Comparison of ENCODE assay signal across 10 cellular contexts in the genomic region with DNA sequence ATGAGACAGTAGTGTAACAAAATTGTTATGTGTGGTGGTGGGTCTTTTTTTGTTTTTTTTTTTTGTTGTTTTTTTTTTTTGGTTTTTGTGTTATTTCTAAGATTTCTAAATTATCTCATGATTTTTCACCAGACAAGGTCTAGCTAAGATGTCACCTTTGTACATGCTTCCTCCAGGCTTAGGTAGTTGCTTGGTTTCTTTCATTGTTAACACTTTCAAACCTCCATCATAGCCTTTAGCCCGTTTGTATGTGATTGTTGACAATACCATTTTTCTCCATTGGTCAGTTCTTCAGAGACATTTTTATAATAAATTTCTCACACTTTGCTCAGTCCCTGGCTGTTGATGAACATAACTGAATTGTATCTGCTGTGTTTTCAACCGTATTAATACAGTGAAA. TPM values are rescaled to one million over a fixed set of nuclear protein-coding genes. Genes with fewer than 3 reads are reported as not detected.
DNase-seq lines count a peak whose midpoint lies in the region; ATAC-seq and TF ChIP-seq lines count a peak whose summit lies in the region.
"Had no signal": no experiment of that assay in that cellular context is flagged by ENCODE, and none has a peak within 500 bp of the region (broad histone marks: within the 10 kb centered on the region; RNA-seq: fewer than 3 reads in every experiment).

No MANE protein-coding gene starts in this region.

- no peak overlapping the region for H3K27ac Mint-ChIP-seq in memory B cell

- H3K4me3 Mint-ChIP-seq in memory B cell = peak overlapping the region; percentile 89

- TF ChIP-seq RAD21 in HCT116 (IDR thresholded peaks at IDR 0.05; ENCODE audit: low read depth) = no peak

- peaks cover 39% of the 10 kb centered on the region for H3K4me1 Mint-ChIP-seq in memory B cell

- POLR2A ChIA-PET in A673 (lab: Charles Lee; ENCODE audit: low non-redundant PET) = no interaction called here
- POLR2A ChIA-PET in HCT116 (lab: Charles Lee) = no interaction called here

- no peak for TF ChIP-seq CTCF in A673 (conservative IDR thresholded peaks at IDR 0.05; ENCODE audit: low read depth, low read length)
- no peak for TF ChIP-seq CTCF in HCT116 (IDR thresholded peaks at IDR 0.05 in 2 of 3, conservative IDR thresholded peaks at IDR 0.05 in 1 of 3; ENCODE audit: borderline replicate concordance in 1 of 3, insufficient read depth in 1 of 3, low read depth in 2 of 3, low read length in 2 of 3)
- TF ChIP-seq CTCF in ascending aorta (IDR thresholded peaks at IDR 0.05) = no peak

- CTCF ChIA-PET in A673 (lab: Charles Lee) (no interaction called here), HCT116 (lab: Charles Lee) (no interaction called here)

- peaks cover 14% of the 10 kb centered on the region for H3K36me3 Mint-ChIP-seq in memory B cell

- no TSS peak for BruUV-seq in A673 (replicated peaks; lab: Mats Ljungman, UMichigan)
- BruUV-seq in HCT116 (replicated peaks; lab: Mats Ljungman, UMichigan) = no TSS peak

- H3K9me3 ChIP-seq in A673 (ENCODE audit: low read depth, low read length, poor library complexity, severe bottlenecking) (peaks cover 5% of the 10 kb centered on the region), HCT116 (ENCODE audit: control insufficient read depth in 1 of 2, insufficient read depth in 1 of 2, low read depth in 1 of 2, low read length in 2 of 2) (no peaks in the 10 kb centered on the region), ascending aorta (no peaks in the 10 kb centered on the region)

- no peak overlapping the region for H2AFZ ChIP-seq in HCT116 (ENCODE audit: low read depth, low read length, poor library complexity, severe bottlenecking)

- intact Hi-C loops in A673 (cut with micrococcal nuclease; ENCODE audit: unreplicated experiment) = loop anchor here (5.0 kb wide), 1 partner anchor 528 kb away; the partner anchor contains the start of gene PHLPP1
- intact Hi-C loops in HCT116 (cut with micrococcal nuclease) = loop anchor here (10.0 kb wide), 1 partner anchor 1176 kb away; the partner anchor contains the start of gene KDSR
- intact Hi-C loops in ascending aorta (cut with DNase I) = loop anchor here (5.0 to 10.0 kb wide), 4 partner anchors 238 to 1248 kb away; partner anchors contain the start of gene VPS4B

- H3K4me3 ChIP-seq in A673 (ENCODE audit: low read depth, low read length, poor library complexity, severe bottlenecking) (peak overlapping the region; percentile 98), HCT116 (replicated peaks in 1 of 2; ENCODE audit: low read depth in 1 of 2, low read length in 2 of 2) (no peak overlapping the region), ascending aorta (peak overlapping the region; percentile 13 to 16)

- no peak overlapping the region for H3K27ac ChIP-seq in A673 (ENCODE audit: low read depth, low read length, poor library complexity, severe bottlenecking)
- H3K27ac ChIP-seq in HCT116 (ENCODE audit: low read depth, low read length) = no peak overlapping the region
- no peak overlapping the region for H3K27ac ChIP-seq in ascending aorta

- H3K9me2 ChIP-seq in HCT116 (ENCODE audit: insufficient read depth) = no peaks in the 10 kb centered on the region

- no peak for TF ChIP-seq POLR2A in HCT116 (IDR thresholded peaks at IDR 0.05; ENCODE audit: borderline replicate concordance, extremely low read depth, insufficient read depth, insufficient read length)

- H3K79me2 ChIP-seq in HCT116 (ENCODE audit: insufficient read depth, low read length) = peaks cover 85% of the 10 kb centered on the region

- H3K9ac ChIP-seq in HCT116 (ENCODE audit: low read length) = no peak overlapping the region

- no peak for ATAC-seq in HCT116
- no peak for ATAC-seq in memory B cell (ENCODE audit: low read depth)
- no peak for ATAC-seq in GM21526 (IDR thresholded peaks at IDR 0.05; ENCODE audit: low FRiP score, unreplicated experiment)
- no peak for ATAC-seq in GM19328 (IDR thresholded peaks at IDR 0.05; ENCODE audit: unreplicated experiment)

- RAD21 ChIA-PET in HCT116 (lab: Charles Lee; ENCODE audit: low non-redundant PET in 1 of 2, low total read pairs in 2 of 2, uncharacterized antibody in 2 of 2, unreplicated experiment in 2 of 2) = no interaction called here

- no peaks in the 10 kb centered on the region for H4K20me1 ChIP-seq in HCT116 (ENCODE audit: insufficient read depth)

- no peaks in the 10 kb centered on the region for H3K9me3 Mint-ChIP-seq in memory B cell

- peak overlapping the region; percentile 91 for H3K4me2 ChIP-seq in HCT116 (ENCODE audit: low read length)

- DNase-seq in A673 (ENCODE audit: low spot score) = no peak
- DNase-seq in HCT116 (ENCODE audit: low read depth, low spot score) = no peak
- no peak for DNase-seq in ascending aorta (ENCODE audit: low spot score in 2 of 2)
- DNase-seq in memory B cell (ENCODE audit: low spot score in 2 of 2) = no peak
- DNase-seq in AG08395 (ENCODE audit: low spot score) = no peak
- no peak for DNase-seq in NCI-H1930 (lab: John Stamatoyannopoulos, UW)
- DNase-seq: hippocampal formation, NCI-H146 had no signal

- H3K27me3 ChIP-seq in A673 (replicated peaks; ENCODE audit: insufficient read depth, low read depth, low read length, poor library complexity) = no peaks in the 10 kb centered on the region
- H3K27me3 ChIP-seq in HCT116 (ENCODE audit: insufficient read depth, low read length) = no peaks in the 10 kb centered on the region
- no peaks in the 10 kb centered on the region for H3K27me3 ChIP-seq in ascending aorta

- no peaks in the 10 kb centered on the region for H3K36me3 ChIP-seq in A673 (ENCODE audit: insufficient read depth, low read length, poor library complexity, severe bottlenecking)
- no peaks in the 10 kb centered on the region for H3K36me3 ChIP-seq in HCT116 (ENCODE audit: control insufficient read depth in 1 of 2, insufficient read depth in 2 of 2, low read length in 2 of 2)
- no peaks in the 10 kb centered on the region for H3K36me3 ChIP-seq in ascending aorta

- no peaks in the 10 kb centered on the region for H3K27me3 Mint-ChIP-seq in memory B cell

- peaks cover 18% of the 10 kb centered on the region for H3K4me1 ChIP-seq in A673 (ENCODE audit: insufficient read depth, low read length, poor library complexity, severe bottlenecking)
- H3K4me1 ChIP-seq in HCT116 (ENCODE audit: control insufficient read depth in 1 of 2, insufficient read depth in 2 of 2, low read length in 2 of 2) = peaks cover 7 to 14% of the 10 kb centered on the region in 2 experiments; a peak in 3 of 4 replicates
- peaks cover 0 to 24% of the 10 kb centered on the region in 2 donors for H3K4me1 ChIP-seq in ascending aorta

TF ChIP-seq in HCT116, 20 proteins besides CTCF, POLR2A, EP300 and RAD21:
- no peak for TF ChIP-seq EZH2phosphoT487 (IDR thresholded peaks at IDR 0.05; ENCODE audit: borderline replicate concordance)
- TF ChIP-seq FOSL1 (IDR thresholded peaks at IDR 0.05; ENCODE audit: low read depth) = no peak
- TF ChIP-seq EGR1 (IDR thresholded peaks at IDR 0.05; ENCODE audit: low read depth) = no peak
- no peak for TF ChIP-seq YY1 (IDR thresholded peaks at IDR 0.05; ENCODE audit: extremely low read depth, insufficient replicate concordance, low read depth, low read length)
- TF ChIP-seq ZNF274 (IDR thresholded peaks at IDR 0.05; ENCODE audit: low read depth, low read length) = no peak
- TF ChIP-seq ZBTB33 (IDR thresholded peaks at IDR 0.05; ENCODE audit: extremely low read depth, insufficient replicate concordance, low read length) = no peak
- TF ChIP-seq CEBPB (IDR thresholded peaks at IDR 0.05; ENCODE audit: low read depth) = no peak
- no peak for TF ChIP-seq EZH2 (IDR thresholded peaks at IDR 0.05)
- no peak for TF ChIP-seq SRF (IDR thresholded peaks at IDR 0.05; ENCODE audit: low read depth)
- TF ChIP-seq JUND (IDR thresholded peaks at IDR 0.05) = no peak
- TF ChIP-seq ELF1 (IDR thresholded peaks at IDR 0.05; ENCODE audit: borderline replicate concordance, low read depth) = no peak
- TF ChIP-seq SIN3A (IDR thresholded peaks at IDR 0.05; ENCODE audit: low read depth) = no peak
- TF ChIP-seq SP1 (IDR thresholded peaks at IDR 0.05; ENCODE audit: low read depth) = no peak

RNA-seq across cellular contexts. Expression of gene RELCH, which starts 2.2 kb away (rescaled TPM):
- total RNA-seq in A673 (2021) (29.2 and 31.6 TPM in 2 replicates), HCT116 (2021; ENCODE audit: unreplicated experiment) (17.4 TPM), ascending aorta (26.4 TPM)
- 10.3 and 11.4 TPM in 2 replicates for polyA plus RNA-seq in HCT116 (2012)

RNA-seq across cellular contexts. Expression of gene PIGN, which starts 2.4 kb away (rescaled TPM):
- total RNA-seq in A673 (2021) (21.3 and 23.8 TPM in 2 replicates), HCT116 (2021; ENCODE audit: unreplicated experiment) (12.2 TPM), ascending aorta (12.8 TPM)
- 3.3 and 4.4 TPM in 2 replicates for polyA plus RNA-seq in HCT116 (2012)

Comparison
In these comparisons a context has a peak if more than half of its experiments do, and no peak if none do; other contexts are left out.
1. H3K4me3 ChIP-seq: peak in A673 (single experiment) and ascending aorta (2 of 2); none in HCT116 (0 of 2).